20 cellular contexts compared by ENCODE assay signal in the genomic region with DNA sequence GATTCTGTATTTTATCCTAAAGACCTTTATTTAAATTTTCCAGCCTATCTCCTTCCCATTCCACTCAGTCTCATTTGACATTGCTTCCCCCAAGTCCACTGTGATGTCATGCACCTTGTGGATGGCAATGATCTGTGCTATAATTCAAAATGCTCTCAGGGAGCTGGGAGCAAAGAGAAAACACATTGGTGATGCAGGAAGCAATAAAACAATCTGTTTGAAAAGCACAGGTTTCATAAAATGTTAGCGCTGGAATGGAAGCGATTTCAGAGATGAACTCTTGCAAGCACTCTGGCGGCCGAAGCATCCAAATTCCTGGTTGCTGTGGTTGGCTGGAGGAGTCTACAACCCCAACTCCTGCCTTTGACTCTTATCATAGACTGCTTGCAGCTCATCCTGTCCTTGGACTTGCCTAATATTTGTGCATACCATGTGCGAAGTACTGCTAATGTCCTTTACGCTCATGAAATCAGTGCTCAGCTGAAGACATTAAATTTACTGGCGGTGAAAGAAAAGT.
DNase-seq lines count a peak whose midpoint lies in the region; ATAC-seq and TF ChIP-seq lines count a peak whose summit lies in the region.
"Had no signal": no experiment of that assay in that cellular context is flagged by ENCODE, and none has a peak within 500 bp of the region (broad histone marks: within the 10 kb centered on the region; RNA-seq: fewer than 3 reads in every experiment).

No MANE protein-coding gene starts in this region.

- H3K9ac ChIP-seq in IMR-90 (ENCODE audit: low read depth, low read length), result no peak overlapping the region

- no peaks in the 10 kb centered on the region for H3K9me3 Mint-ChIP-seq in effector memory CD8-positive, alpha-beta T cell
- peaks cover 3% of the 10 kb centered on the region for H3K9me3 Mint-ChIP-seq in nephron
- peaks cover 2% of the 10 kb centered on the region for H3K9me3 Mint-ChIP-seq in stimulated activated memory B cell treated with anti-CD40 and anti-IgM and Interleukin-4, amounts not matched to agents 10 μg/mL and 1 μg/mL and 100 μg/mL, for 72 hours
- H3K9me3 Mint-ChIP-seq in activated naive CD8-positive, alpha-beta T cell treated with anti-CD3 and anti-CD28 coated beads, Interleukin-2, amount 50 U/mL, for 24 hours, result peaks cover 5% of the 10 kb centered on the region
- no peaks in the 10 kb centered on the region for H3K9me3 Mint-ChIP-seq in activated naive CD4-positive, alpha-beta T cell treated with anti-CD3 and anti-CD28 coated beads, Interleukin-2, amount 10 ng/mL, durations not matched to agents 7 days and 5 days
- H3K9me3 Mint-ChIP-seq: GM23338 had no signal

- no peak overlapping the region for H3K4ac ChIP-seq in IMR-90 (ENCODE audit: low read depth, low read length)

- POLR2A ChIA-PET in IMR-90 (lab: Charles Lee; ENCODE audit: unreplicated experiment), result no interaction called here

- no peak overlapping the region for H3K4me2 ChIP-seq in IMR-90 (ENCODE audit: low read depth, low read length)
- H3K4me2 ChIP-seq: GM23338 had no signal

- no peaks in the 10 kb centered on the region for H4K20me1 ChIP-seq in IMR-90 (ENCODE audit: insufficient read depth, low read length)

- intact Hi-C loops in IMR-90 (cut with micrococcal nuclease) (loop anchor here (10.0 kb wide), 1 partner anchor 559 kb away; no protein-coding TSS in a partner anchor), aorta (cut with DNase I) (loop anchor here (2.0 to 5.0 kb wide), 2 partner anchors 69 to 73 kb away; no protein-coding TSS in a partner anchor)

- dilution Hi-C loops in IMR-90 (cut with HindIII; ENCODE audit: low sequenced_read_pairs, unreplicated experiment), result no loop called here

- peak overlapping the region; percentile 15 for H2BK5ac ChIP-seq in IMR-90 (ENCODE audit: low read depth, low read length, poor library complexity, severe bottlenecking)

- no peak overlapping the region for H3K23ac ChIP-seq in IMR-90 (ENCODE audit: low read depth, low read length)

- peak overlapping the region; percentile 52; the same call in 1 of the 2 replicates for H4K91ac ChIP-seq in IMR-90 (ENCODE audit: insufficient read depth, low read depth, low read length)

- H3K56ac ChIP-seq in IMR-90 (ENCODE audit: extremely low read depth, insufficient read depth, low read length), result no peak overlapping the region

- H2AK9ac ChIP-seq in IMR-90 (replicated peaks; ENCODE audit: low read depth, low read length, poor library complexity), result no peak overlapping the region

- TF ChIP-seq RAD21 in IMR-90 (IDR thresholded peaks at IDR 0.05; ENCODE audit: low read length), result no peak

- H3K18ac ChIP-seq in IMR-90 (ENCODE audit: low read depth, low read length), result peak overlapping the region; percentile 46; the same call in 1 of the 2 replicates

- WGBS in IMR-90 (ENCODE audit: extremely low coverage in 2 of 2, insufficient read length in 1 of 2), 2 experiments, result 93% methylated on average over 3 of the region's 7 CpGs; no CpG with 5 or more reads in 1 of the 2 experiments
- 72 to 89% methylated on average over 7 of the region's 7 CpGs for WGBS in aorta, 2 donors

- H3K27ac Mint-ChIP-seq in effector memory CD8-positive, alpha-beta T cell, result peak overlapping the region; percentile 66 to 80
- H3K27ac Mint-ChIP-seq in nephron, result peak overlapping the region; percentile 84 to 93 (median 87)
- peak overlapping the region; percentile 75 for H3K27ac Mint-ChIP-seq in stimulated activated memory B cell treated with anti-CD40 and anti-IgM and Interleukin-4, amounts not matched to agents 10 μg/mL and 1 μg/mL and 100 μg/mL, for 72 hours
- no peak overlapping the region for H3K27ac Mint-ChIP-seq in activated naive CD8-positive, alpha-beta T cell treated with anti-CD3 and anti-CD28 coated beads, Interleukin-2, amount 50 U/mL, for 24 hours
- no peak overlapping the region for H3K27ac Mint-ChIP-seq in activated naive CD4-positive, alpha-beta T cell treated with anti-CD3 and anti-CD28 coated beads, Interleukin-2, amount 10 ng/mL, durations not matched to agents 7 days and 5 days
- H3K27ac Mint-ChIP-seq: GM23338 had no signal

- no peaks in the 10 kb centered on the region for H3K27me3 Mint-ChIP-seq in effector memory CD8-positive, alpha-beta T cell
- H3K27me3 Mint-ChIP-seq in nephron (ENCODE audit: low read depth), result no peaks in the 10 kb centered on the region
- no peaks in the 10 kb centered on the region for H3K27me3 Mint-ChIP-seq in stimulated activated memory B cell treated with anti-CD40 and anti-IgM and Interleukin-4, amounts not matched to agents 10 μg/mL and 1 μg/mL and 100 μg/mL, for 72 hours
- H3K27me3 Mint-ChIP-seq in activated naive CD8-positive, alpha-beta T cell treated with anti-CD3 and anti-CD28 coated beads, Interleukin-2, amount 50 U/mL, for 24 hours, result no peaks in the 10 kb centered on the region
- no peaks in the 10 kb centered on the region for H3K27me3 Mint-ChIP-seq in activated naive CD4-positive, alpha-beta T cell treated with anti-CD3 and anti-CD28 coated beads, Interleukin-2, amount 10 ng/mL, durations not matched to agents 7 days and 5 days
- H3K27me3 Mint-ChIP-seq: CD4-positive, alpha-beta memory T cell had no signal

- H3K36me3 Mint-ChIP-seq in effector memory CD8-positive, alpha-beta T cell (ENCODE audit: insufficient read depth), result peaks cover 22% of the 10 kb centered on the region
- peaks cover 12% of the 10 kb centered on the region for H3K36me3 Mint-ChIP-seq in nephron (ENCODE audit: low read depth)
- peaks cover 64% of the 10 kb centered on the region for H3K36me3 Mint-ChIP-seq in stimulated activated memory B cell treated with anti-CD40 and anti-IgM and Interleukin-4, amounts not matched to agents 10 μg/mL and 1 μg/mL and 100 μg/mL, for 72 hours
- peaks cover 13% of the 10 kb centered on the region for H3K36me3 Mint-ChIP-seq in activated naive CD8-positive, alpha-beta T cell treated with anti-CD3 and anti-CD28 coated beads, Interleukin-2, amount 50 U/mL, for 24 hours (ENCODE audit: low read depth)
- peaks cover 12% of the 10 kb centered on the region for H3K36me3 Mint-ChIP-seq in activated naive CD4-positive, alpha-beta T cell treated with anti-CD3 and anti-CD28 coated beads, Interleukin-2, amount 10 ng/mL, durations not matched to agents 7 days and 5 days

- H3K36me3 ChIP-seq in IMR-90 (ENCODE audit: control insufficient read depth, insufficient read depth, low read length) (peaks cover 8% of the 10 kb centered on the region; the same call in 1 of the 2 replicates), aorta (ENCODE audit: control insufficient read depth in 1 of 2, insufficient read depth in 2 of 2, low read length in 1 of 2) (no peaks in the 10 kb centered on the region)
- H3K36me3 ChIP-seq: HAP-1, SJCRH30 had no signal

- TF ChIP-seq POLR2A in IMR-90 (IDR thresholded peaks at IDR 0.05; ENCODE audit: low read depth, low read length), result no peak

- in situ Hi-C loops in IMR-90 (cut with MboI; ENCODE audit: low sequenced_read_pairs), result loop anchor here (10.0 kb wide), 1 partner anchor 359 kb away; the partner anchor contains the start of gene ATXN1

- no peak overlapping the region; the same call in 1 of the 2 replicates for H2AK5ac ChIP-seq in IMR-90 (ENCODE audit: low read depth, low read length)

- DNase-seq in IMR-90, result no peak
- DNase-seq in effector memory CD8-positive, alpha-beta T cell, result no peak
- DNase-seq in left lobe of liver (ENCODE audit: low spot score), result no peak
- DNase-seq in aorta, result no peak
- no peak for DNase-seq in activated naive CD8-positive, alpha-beta T cell treated with anti-CD3 and anti-CD28 coated beads, Interleukin-2, amount 50 U/mL, for 24 hours
- DNase-seq in activated naive CD4-positive, alpha-beta T cell treated with anti-CD3 and anti-CD28 coated beads, Interleukin-2, amount 10 ng/mL, durations not matched to agents 7 days and 5 days, result no peak
- DNase-seq: CD4-positive, alpha-beta memory T cell; DND-41; KG1; NCI-H1092; NCI-H1436 treated with DMSO at 0.1 percent for 48 hours; NCI-H1930; NCI-H2227 treated with DMSO at 0.1 percent for 48 hours; NCI-H524; NCI-H82; SJCRH30 had no signal

- H2BK15ac ChIP-seq in IMR-90 (ENCODE audit: low read depth, low read length), result peak overlapping the region; percentile 25; the same call in 2 of the 3 replicates

- H3K27ac ChIP-seq in IMR-90 (ENCODE audit: insufficient read depth, low read length), result no peak overlapping the region
- H3K27ac ChIP-seq in aorta (ENCODE audit: low read depth in 1 of 2, low read length in 2 of 2), result no peak overlapping the region
- H3K27ac ChIP-seq: SJCRH30 had no signal

- 0 out of 2 replicates have a peak overlapping the region, but pooled peaks have one; percentile 35 for H2BK120ac ChIP-seq in IMR-90 (ENCODE audit: low read depth, low read length)

- H3K9me3 ChIP-seq in IMR-90 (ENCODE audit: control insufficient read depth, insufficient read depth, low read length) (no peaks in the 10 kb centered on the region), aorta (ENCODE audit: control insufficient read depth, low read length) (no peaks in the 10 kb centered on the region)
- H3K9me3 ChIP-seq: HAP-1, SJCRH30 had no signal

- peak overlapping the region in 1 of 2 donors; percentile 66 for H3K4me3 Mint-ChIP-seq in effector memory CD8-positive, alpha-beta T cell
- H3K4me3 Mint-ChIP-seq in nephron, result no peak overlapping the region
- no peak overlapping the region for H3K4me3 Mint-ChIP-seq in stimulated activated memory B cell treated with anti-CD40 and anti-IgM and Interleukin-4, amounts not matched to agents 10 μg/mL and 1 μg/mL and 100 μg/mL, for 72 hours
- H3K4me3 Mint-ChIP-seq in activated naive CD8-positive, alpha-beta T cell treated with anti-CD3 and anti-CD28 coated beads, Interleukin-2, amount 50 U/mL, for 24 hours, result no peak overlapping the region
- H3K4me3 Mint-ChIP-seq in activated naive CD4-positive, alpha-beta T cell treated with anti-CD3 and anti-CD28 coated beads, Interleukin-2, amount 10 ng/mL, durations not matched to agents 7 days and 5 days, result no peak overlapping the region
- H3K4me3 Mint-ChIP-seq: GM23338 had no signal

- H3K9me1 ChIP-seq in IMR-90 (ENCODE audit: insufficient read depth, low read length), result peaks cover 14% of the 10 kb centered on the region

- no peak overlapping the region for H4K8ac ChIP-seq in IMR-90 (ENCODE audit: low read depth in 2 of 2, low read length in 2 of 2)

- no peak for ATAC-seq in IMR-90 (ENCODE audit: low read depth)
- ATAC-seq in effector memory CD8-positive, alpha-beta T cell (replicated peaks), result no peak
- no peak for ATAC-seq in stimulated activated memory B cell treated with anti-CD40 and anti-IgM and Interleukin-4, amounts not matched to agents 10 μg/mL and 1 μg/mL and 100 μg/mL, for 72 hours
- ATAC-seq in left lobe of liver, result no peak
- no peak for ATAC-seq in aorta (ENCODE audit: low FRiP score)
- ATAC-seq in activated naive CD8-positive, alpha-beta T cell treated with anti-CD3 and anti-CD28 coated beads, Interleukin-2, amount 50 U/mL, for 24 hours, result no peak
- ATAC-seq: GM23338 had no signal

- CTCF ChIA-PET in IMR-90 (lab: Yijun Ruan, JAX), result interaction anchor here (1.0 kb wide), 1 partner anchor 9 kb away, joined by 3 read pairs; no protein-coding TSS in a partner anchor
- CTCF ChIA-PET in activated naive CD4-positive, alpha-beta T cell treated with anti-CD3 and anti-CD28 coated beads, Interleukin-2, amount 10 ng/mL, durations not matched to agents 7 days and 5 days (lab: Charles Lee), result no interaction called here

- peaks cover 27% of the 10 kb centered on the region for H3K4me1 ChIP-seq in IMR-90 (ENCODE audit: control insufficient read depth, insufficient read depth, low read length)
- H3K4me1 ChIP-seq in aorta (ENCODE audit: control insufficient read depth in 1 of 2, insufficient read depth in 2 of 2, low read length in 2 of 2), result peaks cover 4 to 12% of the 10 kb centered on the region in 2 donors
- H3K4me1 ChIP-seq: HAP-1, SJCRH30 had no signal

- TF ChIP-seq CTCF in IMR-90 (conservative IDR thresholded peaks at IDR 0.05; ENCODE audit: low read depth, low read length) (no peak), nephron (IDR thresholded peaks at IDR 0.05; ENCODE audit: unreplicated experiment in 3 of 3) (no peak)

- H3K4me3 ChIP-seq in IMR-90 (ENCODE audit: insufficient read depth, low read depth, low read length) (no peak overlapping the region), aorta (ENCODE audit: low read length in 2 of 2) (no peak overlapping the region)
- H3K4me3 ChIP-seq: GM23338, HAP-1, SJCRH30 had no signal

- no TSS peak for BruUV-seq in IMR-90 (replicated peaks; lab: Mats Ljungman, UMichigan)

- no peak overlapping the region for H2BK20ac ChIP-seq in IMR-90 (ENCODE audit: low read depth, low read length)

- H3K27me3 ChIP-seq in IMR-90 (ENCODE audit: control insufficient read depth, insufficient read depth, low read length) (no peaks in the 10 kb centered on the region), aorta (ENCODE audit: control insufficient read depth in 1 of 2, insufficient read depth in 2 of 2, low read length in 1 of 2) (no peaks in the 10 kb centered on the region)
- H3K27me3 ChIP-seq: SJCRH30 had no signal

- peaks cover 9 to 20% of the 10 kb centered on the region in 2 experiments; a peak in 3 of 4 replicates for H3K79me1 ChIP-seq in IMR-90 (ENCODE audit: low read depth in 1 of 2, low read length in 2 of 2)

- H3K4me1 Mint-ChIP-seq in effector memory CD8-positive, alpha-beta T cell (ENCODE audit: low read depth in 2 of 2), result peaks cover 29 to 34% of the 10 kb centered on the region in 2 donors
- H3K4me1 Mint-ChIP-seq in nephron, result peaks cover 46% of the 10 kb centered on the region
- H3K4me1 Mint-ChIP-seq in stimulated activated memory B cell treated with anti-CD40 and anti-IgM and Interleukin-4, amounts not matched to agents 10 μg/mL and 1 μg/mL and 100 μg/mL, for 72 hours, result peaks cover 47% of the 10 kb centered on the region
- peaks cover 45% of the 10 kb centered on the region for H3K4me1 Mint-ChIP-seq in activated naive CD8-positive, alpha-beta T cell treated with anti-CD3 and anti-CD28 coated beads, Interleukin-2, amount 50 U/mL, for 24 hours
- peaks cover 27% of the 10 kb centered on the region for H3K4me1 Mint-ChIP-seq in activated naive CD4-positive, alpha-beta T cell treated with anti-CD3 and anti-CD28 coated beads, Interleukin-2, amount 10 ng/mL, durations not matched to agents 7 days and 5 days

- no peak overlapping the region for H2AFZ ChIP-seq in IMR-90 (replicated peaks; ENCODE audit: low read length, poor library complexity)
- H2AFZ ChIP-seq: GM23338 had no signal

- H4K5ac ChIP-seq in IMR-90 (ENCODE audit: low read depth, low read length), result peak overlapping the region; percentile 60; the same call in 1 of the 2 replicates

- no peak overlapping the region; the same call in 1 of the 2 replicates for H3K14ac ChIP-seq in IMR-90 (replicated peaks; ENCODE audit: low read depth, low read length)

Comparison
In these comparisons a context has a peak if more than half of its experiments do, and no peak if none do; other contexts are left out.
1. H3K27ac Mint-ChIP-seq: peak in effector memory CD8-positive, alpha-beta T cell (2 of 2), nephron (3 of 3) and stimulated activated memory B cell treated with anti-CD40 and anti-IgM and Interleukin-4, amounts not matched to agents 10 μg/mL and 1 μg/mL and 100 μg/mL, for 72 hours (single experiment); none in activated naive CD8-positive, alpha-beta T cell treated with anti-CD3 and anti-CD28 coated beads, Interleukin-2, amount 50 U/mL, for 24 hours (single experiment) and activated naive CD4-positive, alpha-beta T cell treated with anti-CD3 and anti-CD28 coated beads, Interleukin-2, amount 10 ng/mL, durations not matched to agents 7 days and 5 days (single experiment).